In the genomic region with DNA sequence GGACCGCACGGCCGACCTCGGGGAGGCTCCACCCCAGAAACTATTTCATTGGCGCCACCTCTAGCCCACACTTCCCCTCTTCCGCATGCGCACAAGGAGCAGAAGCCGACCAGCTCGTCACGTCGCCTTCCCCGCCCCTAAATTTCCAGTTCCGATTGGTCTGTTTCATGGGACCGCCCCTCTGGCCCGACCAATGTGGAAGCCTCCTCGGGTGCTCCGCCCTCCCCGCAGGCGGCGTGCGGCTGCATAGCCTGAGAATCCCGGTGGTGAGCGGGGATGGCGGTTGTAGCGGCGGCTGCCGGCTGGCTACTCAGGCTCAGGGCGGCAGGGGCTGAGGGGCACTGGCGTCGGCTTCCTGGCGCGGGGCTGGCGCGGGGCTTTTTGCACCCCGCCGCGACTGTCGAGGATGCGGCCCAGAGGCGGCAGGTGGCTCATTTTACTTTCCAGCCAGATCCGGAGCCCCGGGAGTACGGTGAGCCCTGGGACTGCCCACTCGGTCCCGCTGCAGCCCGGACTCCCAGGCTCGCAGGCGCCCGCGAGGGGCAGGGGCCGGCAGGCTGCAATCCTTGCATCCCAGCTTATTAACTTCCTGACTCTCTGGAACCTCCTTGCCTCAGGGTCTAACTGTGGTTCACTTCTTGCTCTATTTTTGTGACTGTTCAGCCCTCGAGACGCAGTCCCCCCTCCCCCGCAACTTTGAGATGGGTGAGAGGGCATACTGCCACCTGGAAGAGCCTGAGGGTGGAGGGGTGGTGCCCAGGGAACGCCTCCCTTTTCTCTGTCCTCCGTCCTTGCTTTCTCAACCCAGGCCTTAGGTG, we compare ENCODE assay signal across 8 cellular contexts. TPM values are rescaled to one million over a fixed set of nuclear protein-coding genes. Genes with fewer than 3 reads are reported as not detected.
A peak's percentile ranks its signal among the peaks of the same experiment; 100 is the strongest.
DNase-seq lines count a peak whose midpoint lies in the region; ATAC-seq and TF ChIP-seq lines count a peak whose summit lies in the region.

A gene (plus strand): TSS at position 254 of the 818 bp plus-strand sequence. CDS start 23 bp downstream, at position 277.

- peak; percentile 99 for DNase-seq in AG08395 (ENCODE audit: low spot score)
- DNase-seq in NCI-H345 (lab: John Stamatoyannopoulos, UW): peak; percentile 99
- peak; percentile 89 for DNase-seq in activated B cell treated with CpG ODN at 0.5 μM for 24 hours
- peak; percentile 98 for DNase-seq in central memory CD4-positive, alpha-beta T cell
- DNase-seq in immature natural killer cell: peak; percentile 98 to 99 (median 98)
- peak; percentile 96 for DNase-seq in smooth muscle cell of the brain vasculature (ENCODE audit: low read depth, low spot score)

- TF ChIP-seq CTCF in activated B cell treated with CpG ODN at 0.5 μM for 24 hours (IDR thresholded peaks at IDR 0.05): no peak

- POLR2A ChIA-PET in activated B cell treated with CpG ODN at 0.5 μM for 24 hours (lab: Charles Lee): interaction anchor here (0.8 to 1.4 kb wide), 8 partner anchors 9 to 1646 kb away, joined by 3 to 10 read pairs (median 4); a partner anchor contains a TSS

- H3K27me3 Mint-ChIP-seq in activated B cell treated with CpG ODN at 0.5 μM for 24 hours (peaks cover 7% of the 10 kb centered on the region), immature natural killer cell (ENCODE audit: low read depth in 3 of 3) (peaks cover 6 to 10% (median 9%) of the 10 kb centered on the region in 3 donors)

- H3K9me3 Mint-ChIP-seq in activated B cell treated with CpG ODN at 0.5 μM for 24 hours (no peaks in the 10 kb centered on the region), immature natural killer cell (no peaks in the 10 kb centered on the region)

- ATAC-seq in HG03196 (IDR thresholded peaks at IDR 0.05; ENCODE audit: unreplicated experiment) (peak; percentile 99), activated B cell treated with CpG ODN at 0.5 μM for 24 hours (ENCODE audit: low read depth) (peak; percentile 98)

- H3K27ac Mint-ChIP-seq in activated B cell treated with CpG ODN at 0.5 μM for 24 hours (peak within 1 kb of the TSS; percentile 85), immature natural killer cell (peak within 1 kb of the TSS; percentile 73 to 89 (median 82))

- intact Hi-C loops in activated B cell treated with CpG ODN at 0.5 μM for 24 hours (cut with micrococcal nuclease): loop anchor here (1.0 to 2.0 kb wide), 8 partner anchors 58 to 1646 kb away; a partner anchor contains a TSS

- CTCF ChIA-PET in activated B cell treated with CpG ODN at 0.5 μM for 24 hours (lab: Charles Lee): interaction anchor here (0.9 kb wide), 1 partner anchor 1647 kb away, joined by 3 read pairs; no protein-coding TSS in a partner anchor

- H3K4me1 Mint-ChIP-seq in activated B cell treated with CpG ODN at 0.5 μM for 24 hours (peaks cover 18% of the 10 kb centered on the region), immature natural killer cell (peaks cover 17 to 32% of the 10 kb centered on the region in 2 donors)

- peak; percentile 96 for TF ChIP-seq POLR2A in GM18951 (IDR thresholded peaks at IDR 0.05; ENCODE audit: extremely low read depth, insufficient read depth, insufficient read length)

- H3K4me3 Mint-ChIP-seq in activated B cell treated with CpG ODN at 0.5 μM for 24 hours (peak within 1 kb of the TSS; percentile 91), immature natural killer cell (peak within 1 kb of the TSS; percentile 86 to 93 (median 88))

- in situ Hi-C loops in GM18951 (cut with MboI; ENCODE audit: low sequenced_read_pairs, unreplicated experiment): no loop called here

- peaks cover 4% of the 10 kb centered on the region for H3K36me3 Mint-ChIP-seq in activated B cell treated with CpG ODN at 0.5 μM for 24 hours (ENCODE audit: low read depth)
- no peaks in the 10 kb centered on the region for H3K36me3 Mint-ChIP-seq in immature natural killer cell

RNA-seq across cellular contexts. Expression of the gene that starts here (rescaled TPM):
- 16.6 and 17.0 TPM in 2 replicates for total RNA-seq in activated B cell treated with CpG ODN at 0.5 μM for 24 hours
- 10 to 100 TPM; 14.8 to 36.7 (median 18.2) TPM for polyA plus RNA-seq in immature natural killer cell

Comparison
In these comparisons a context has a peak if more than half of its experiments do, and no peak if none do; other contexts are left out.
1. Peak in every context shown above with its lines: DNase-seq and ATAC-seq.